1 cellular context compared by ENCODE assay signal in the genomic region with DNA sequence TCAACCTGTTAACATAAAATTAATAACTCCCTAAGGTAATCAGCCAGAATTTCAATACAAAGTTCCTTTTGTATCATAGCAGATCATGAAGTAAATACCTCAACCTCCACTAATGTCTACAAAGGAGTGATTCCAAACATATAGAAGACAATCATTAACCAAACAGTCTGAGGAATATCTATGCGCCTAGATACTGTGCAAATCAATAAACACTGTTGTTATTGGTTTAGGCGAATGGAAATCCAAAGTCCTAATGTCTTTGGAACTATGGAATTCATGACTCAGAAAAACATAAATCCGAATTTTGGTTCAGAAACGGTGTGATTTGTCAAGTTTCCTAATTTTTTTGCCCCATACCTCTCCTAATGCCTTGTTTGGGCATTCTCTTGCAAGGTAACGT.
TF ChIP-seq lines count a peak whose summit lies in the region.

No MANE protein-coding gene starts in this region.

TF ChIP-seq in HepG2, 621 proteins besides CTCF, POLR2A, EP300 and RAD21 (continued from another document):
- peak; percentile 70; the same call in 1 of the 2 replicates for TF ChIP-seq DPF2 (CRISPR knock-in tag; IDR thresholded peaks at IDR 0.05; ENCODE audit: borderline replicate concordance, low read depth)
- TF ChIP-seq LCORL (IDR thresholded peaks at IDR 0.05) = peak; percentile 87; the same call in 1 of the 2 replicates
- peak; percentile 63 for TF ChIP-seq LCORL (CRISPR knock-in tag; IDR thresholded peaks at IDR 0.05)
- peak; percentile 33; the same call in 1 of the 2 replicates for TF ChIP-seq HNF4G (IDR thresholded peaks at IDR 0.05; ENCODE audit: borderline replicate concordance, low read depth, low read length)
- no peak for TF ChIP-seq HNF4G (CRISPR knock-in tag; IDR thresholded peaks at IDR 0.05; ENCODE audit: borderline replicate concordance, low read depth)
- TF ChIP-seq LBX2 (CRISPR knock-in tag; IDR thresholded peaks at IDR 0.05; ENCODE audit: borderline replicate concordance) = no peak
- TF ChIP-seq TEAD3 (CRISPR knock-in tag; optimal IDR thresholded peaks at IDR 0.05; ENCODE audit: borderline replicate concordance) = peak; percentile 71
- 0 out of 2 replicates have a peak, but pooled peaks have one; percentile 18 for TF ChIP-seq ATF3 (CRISPR knock-in tag; IDR thresholded peaks at IDR 0.05)
- 0 out of 2 replicates have a peak, but pooled peaks have one; percentile 29 for TF ChIP-seq DRAP1 (CRISPR knock-in tag; IDR thresholded peaks at IDR 0.05)
- 0 out of 2 replicates have a peak, but pooled peaks have one; percentile 23 for TF ChIP-seq RCOR2 (CRISPR knock-in tag; IDR thresholded peaks at IDR 0.05)
- peak; percentile 87 for TF ChIP-seq ARID5B (CRISPR knock-in tag; IDR thresholded peaks at IDR 0.05)
- no peak for TF ChIP-seq ZNF274 (CRISPR knock-in tag; IDR thresholded peaks at IDR 0.05)
- peak; percentile 50; the same call in 1 of the 2 replicates for TF ChIP-seq FOSL1 (CRISPR knock-in tag; IDR thresholded peaks at IDR 0.05; ENCODE audit: borderline replicate concordance)
- peak; percentile 59; the same call in 1 of the 2 replicates for TF ChIP-seq HMG20A (CRISPR knock-in tag; IDR thresholded peaks at IDR 0.05; ENCODE audit: borderline replicate concordance)
- TF ChIP-seq FOXA1 (IDR thresholded peaks at IDR 0.05) = peak; percentile 82
- peak; percentile 78 for TF ChIP-seq FOXA1 (CRISPR knock-in tag; IDR thresholded peaks at IDR 0.05)
- TF ChIP-seq GATAD2A (CRISPR knock-in tag; IDR thresholded peaks at IDR 0.05) = peak; percentile 87
- TF ChIP-seq SOX13 (IDR thresholded peaks at IDR 0.05) = no peak
- TF ChIP-seq SOX13 (CRISPR knock-in tag; conservative IDR thresholded peaks at IDR 0.05 in 1 of 2, IDR thresholded peaks at IDR 0.05 in 1 of 2) = peak in 1 of 2 experiments; percentile 80; a peak in 2 of 4 replicates
- TF ChIP-seq EHMT2 (IDR thresholded peaks at IDR 0.05; ENCODE audit: borderline replicate concordance, low read depth, low read length) = peak; percentile 72; the same call in 1 of the 2 replicates
- no peak for TF ChIP-seq ZNF75D (CRISPR knock-in tag; IDR thresholded peaks at IDR 0.05; ENCODE audit: borderline replicate concordance)
- peak; percentile 80 for TF ChIP-seq POGZ (CRISPR knock-in tag; IDR thresholded peaks at IDR 0.05)
- TF ChIP-seq PAXIP1 (CRISPR knock-in tag; conservative IDR thresholded peaks at IDR 0.05) = peak; percentile 95
- TF ChIP-seq FOXA3 (CRISPR knock-in tag; IDR thresholded peaks at IDR 0.05) = peak; percentile 88
- TF ChIP-seq, protein P1, sequence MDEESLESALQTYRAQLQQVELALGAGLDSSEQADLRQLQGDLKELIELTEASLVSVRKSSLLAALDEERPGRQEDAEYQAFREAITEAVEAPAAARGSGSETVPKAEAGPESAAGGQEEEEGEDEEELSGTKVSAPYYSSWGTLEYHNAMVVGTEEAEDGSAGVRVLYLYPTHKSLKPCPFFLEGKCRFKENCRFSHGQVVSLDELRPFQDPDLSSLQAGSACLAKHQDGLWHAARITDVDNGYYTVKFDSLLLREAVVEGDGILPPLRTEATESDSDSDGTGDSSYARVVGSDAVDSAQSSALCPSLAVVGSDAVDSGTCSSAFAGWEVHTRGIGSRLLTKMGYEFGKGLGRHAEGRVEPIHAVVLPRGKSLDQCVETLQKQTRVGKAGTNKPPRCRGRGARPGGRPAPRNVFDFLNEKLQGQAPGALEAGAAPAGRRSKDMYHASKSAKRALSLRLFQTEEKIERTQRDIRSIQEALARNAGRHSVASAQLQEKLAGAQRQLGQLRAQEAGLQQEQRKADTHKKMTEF (CRISPR knock-in tag; IDR thresholded peaks at IDR 0.05) = peak; percentile 74
- TF ChIP-seq RAD51 (IDR thresholded peaks at IDR 0.05; ENCODE audit: borderline replicate concordance) = no peak
